Comparison of ENCODE assay signal across 9 cellular contexts in the genomic region with DNA sequence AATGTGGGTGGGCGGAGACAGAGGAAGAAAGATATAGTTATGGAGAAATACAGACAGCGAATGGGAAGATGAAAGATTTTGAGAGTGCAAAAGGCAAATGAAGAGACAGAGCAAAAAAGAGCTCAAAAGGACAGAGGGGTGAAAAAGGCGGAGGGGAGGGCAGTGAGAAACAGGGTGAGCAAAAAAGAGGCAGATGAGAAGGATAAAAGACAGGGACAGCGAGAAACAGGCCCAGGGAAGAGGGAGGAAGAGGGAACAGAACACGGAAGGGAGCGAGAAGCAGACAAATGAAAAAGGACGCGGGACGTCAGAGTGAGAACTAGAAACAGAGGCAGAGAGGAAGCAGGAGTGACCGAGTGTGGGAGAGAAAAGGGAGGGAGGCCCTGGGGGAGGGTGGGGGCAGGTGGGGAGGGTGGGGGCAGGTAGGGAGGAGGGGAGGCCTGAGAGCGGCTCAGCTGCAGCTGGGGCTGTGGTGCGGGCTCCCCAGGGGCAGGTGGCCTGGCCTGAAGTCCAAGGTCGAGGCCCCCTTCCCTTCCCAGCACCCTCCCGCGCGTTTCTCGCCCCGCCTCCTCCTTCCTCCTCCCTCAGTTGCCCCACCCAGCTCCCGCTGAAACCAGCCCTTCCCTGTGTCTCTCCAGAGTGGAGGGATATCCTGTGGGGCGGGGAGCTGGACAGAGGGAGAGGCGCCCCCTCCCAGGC. TPM values are rescaled to one million over a fixed set of nuclear protein-coding genes. Genes with fewer than 3 reads are reported as not detected.
DNase-seq lines count a peak whose midpoint lies in the region; ATAC-seq, FAIRE-seq and TF ChIP-seq lines count a peak whose summit lies in the region.
"Had no signal": no experiment of that assay in that cellular context is flagged by ENCODE, and none has a peak within 500 bp of the region (broad histone marks: within the 10 kb centered on the region; RNA-seq: fewer than 3 reads in every experiment).

No MANE protein-coding gene starts in this region.

- peaks cover 90% of the 10 kb centered on the region for H3K27me3 ChIP-seq in HUES6 (ENCODE audit: control insufficient read depth, insufficient read depth, low read length)
- H3K27me3 ChIP-seq in GM12878 (replicated peaks in 1 of 2; ENCODE audit: control insufficient read depth in 2 of 2, insufficient read depth in 2 of 2, low read length in 1 of 2) = no peaks in the 10 kb centered on the region
- H3K27me3 ChIP-seq in neural progenitor cell = peaks cover 90% of the 10 kb centered on the region

- no peaks in the 10 kb centered on the region for H3K36me3 ChIP-seq in HUES6 (ENCODE audit: control insufficient read depth, insufficient read depth, low read length)
- H3K36me3 ChIP-seq in GM12878 (ENCODE audit: control insufficient read depth in 2 of 2, insufficient read depth in 2 of 2, low read length in 1 of 2) = no peaks in the 10 kb centered on the region
- H3K36me3 ChIP-seq in neural progenitor cell = no peaks in the 10 kb centered on the region

- no peak for TF ChIP-seq EP300 in GM12878 (IDR thresholded peaks at IDR 0.05; ENCODE audit: borderline replicate concordance in 1 of 2, control insufficient read depth in 1 of 2, low read depth in 2 of 2, low read length in 2 of 2)

- peaks cover 12% of the 10 kb centered on the region for H3K4me1 Mint-ChIP-seq in neural progenitor cell

- H3K4me2 ChIP-seq in GM12878 (ENCODE audit: control insufficient read depth, insufficient read depth) (peak overlapping the region; percentile 84), neural progenitor cell (no peak overlapping the region)

- peaks cover 4% of the 10 kb centered on the region for H3K79me2 ChIP-seq in GM12878 (ENCODE audit: control insufficient read depth, insufficient read depth, low read length)
- no peaks in the 10 kb centered on the region for H3K79me2 ChIP-seq in neural progenitor cell (ENCODE audit: low read depth)

- FAIRE-seq in GM12878 (lab: Jason Lieb, UNC) = peak; percentile 57

- in situ Hi-C loops in GM12878 (cut with MboI) = no loop called here

- H3K9me3 ChIP-seq in HUES6 (ENCODE audit: control insufficient read depth, insufficient read depth, low read depth, low read length) (no peaks in the 10 kb centered on the region), GM12878 (replicated peaks; ENCODE audit: control insufficient read depth, insufficient read depth, low read length) (no peaks in the 10 kb centered on the region), neural progenitor cell (ENCODE audit: low read depth) (no peaks in the 10 kb centered on the region)

- H2AFZ ChIP-seq in GM12878 (ENCODE audit: control insufficient read depth, low read depth, low read length) = peak overlapping the region; percentile 67
- no peak overlapping the region for H2AFZ ChIP-seq in neural progenitor cell (replicated peaks)

- SMC1A ChIA-PET in GM12878 (lab: Charles Lee; ENCODE audit: uncharacterized antibody, unreplicated experiment) = interaction anchor here (0.5 to 4.6 kb wide), 9 partner anchors 13 to 102 kb away, joined by 3 to 16 read pairs (median 4); no protein-coding TSS in a partner anchor

- 4% methylated on average over 6 of the region's 21 CpGs for WGBS in GM12878 (ENCODE audit: insufficient coverage, insufficient replicate concordance, low lambda C conversion rate, missing lambda C conversion rate)

- H3K9me3 Mint-ChIP-seq in neural progenitor cell = peaks cover 14% of the 10 kb centered on the region

- POLR2A ChIA-PET in GM12878 (lab: Charles Lee) = interaction anchor here (0.6 to 2.9 kb wide), 10 partner anchors 11 to 505 kb away, joined by 3 to 19 read pairs (median 3); no protein-coding TSS in a partner anchor

- no peaks in the 10 kb centered on the region for H3K36me3 Mint-ChIP-seq in neural progenitor cell

- TF ChIP-seq POLR2A in GM12878 (IDR thresholded peaks at IDR 0.05; ENCODE audit: low read depth, low read length) = peak; percentile 45

- H3K27ac ChIP-seq in HUES6 (ENCODE audit: low read depth, low read length) (no peak overlapping the region), GM12878 (ENCODE audit: control insufficient read depth, insufficient read depth) (peak overlapping the region; percentile 41), neural progenitor cell (no peak overlapping the region)

- H3K4me1 ChIP-seq in HUES6 (ENCODE audit: control insufficient read depth, insufficient read depth, low read length) = peaks cover 31% of the 10 kb centered on the region
- peaks cover 36% of the 10 kb centered on the region for H3K4me1 ChIP-seq in GM12878 (ENCODE audit: control insufficient read depth, insufficient read depth, low read length)
- no peaks in the 10 kb centered on the region for H3K4me1 ChIP-seq in neural progenitor cell

- TF ChIP-seq RAD21 in GM12878 (IDR thresholded peaks at IDR 0.05; ENCODE audit: insufficient read depth, low read depth, low read length) = no peak

- peak overlapping the region; percentile 4 for H3K4me3 Mint-ChIP-seq in neural progenitor cell

- ATAC-seq in GM12878 (peak; percentile 7), GM18519 (IDR thresholded peaks at IDR 0.05; ENCODE audit: low FRiP score, unreplicated experiment) (no peak)

- H3K4me3 ChIP-seq in GM08714 (ENCODE audit: low read length) (peak overlapping the region; percentile 82; the same call in 1 of the 2 replicates), HUES6 (ENCODE audit: low read depth, low read length) (peak overlapping the region; percentile 54), GM12878 (peak overlapping the region; percentile 97), neural progenitor cell (no peak overlapping the region)

- no TSS peak for BruUV-seq in GM12878 (replicated peaks; lab: Mats Ljungman, UMichigan)

- no peaks in the 10 kb centered on the region for H4K20me1 ChIP-seq in GM12878 (ENCODE audit: control insufficient read depth, insufficient read depth)
- H4K20me1 ChIP-seq in neural progenitor cell (ENCODE audit: low read depth) = no peaks in the 10 kb centered on the region

- H3K27ac Mint-ChIP-seq in neural progenitor cell = no peak overlapping the region

- H3K27me3 Mint-ChIP-seq in neural progenitor cell (ENCODE audit: insufficient read depth, low read depth) = peaks cover 61% of the 10 kb centered on the region

- TF ChIP-seq CTCF in GM12878 (IDR thresholded peaks at IDR 0.05 in 2 of 3, conservative IDR thresholded peaks at IDR 0.05 in 1 of 3; ENCODE audit: control insufficient read depth in 2 of 3, extremely low read depth in 1 of 3, insufficient read depth in 1 of 3, low read depth in 3 of 3, low read length in 3 of 3) = no peak
- TF ChIP-seq CTCF in neural progenitor cell (IDR thresholded peaks at IDR 0.05) = no peak

- no peak overlapping the region for H3K9ac ChIP-seq in HUES6 (ENCODE audit: low read length)
- peak overlapping the region; percentile 22; the same call in 1 of the 2 replicates for H3K9ac ChIP-seq in GM12878 (ENCODE audit: control insufficient read depth, insufficient read depth, low read length)
- no peak overlapping the region for H3K9ac ChIP-seq in neural progenitor cell

- H3F3A ChIP-seq in neural progenitor cell (ENCODE audit: low read depth) = no peaks in the 10 kb centered on the region

- intact Hi-C loops in GM12878 (cut with micrococcal nuclease; ENCODE audit: unreplicated experiment) = no loop called here

- CTCF ChIA-PET in GM12878 (lab: Yijun Ruan, JAX) = interaction anchor here (0.6 to 2.7 kb wide), 8 partner anchors 9 to 101 kb away, joined by 3 to 15 read pairs (median 5); no protein-coding TSS in a partner anchor

- RAD21 ChIA-PET in GM12878 (lab: Charles Lee; ENCODE audit: unreplicated experiment) = interaction anchor here (0.7 to 2.4 kb wide), 10 partner anchors 17 to 492 kb away, joined by 3 to 11 read pairs (median 4); a partner anchor contains a TSS

- peak; percentile 21 for DNase-seq in GM12878 (ENCODE audit: low read depth, low spot score)
- no peak for DNase-seq in neural progenitor cell (ENCODE audit: low spot score)
- no peak for DNase-seq in D341Med (ENCODE audit: low spot score)
- DNase-seq in NCI-H2196 treated with DMSO at 0.1 percent for 48 hours (lab: John Stamatoyannopoulos, UW; ENCODE audit: unreplicated experiment) = no peak
- DNase-seq: activated gamma-delta T cell had no signal

RNA-seq across cellular contexts. Expression of a gene that starts 2.9 kb away (rescaled TPM):
- total RNA-seq in GM12878 (2013; cell fraction: nucleolus; rRNA removed) = 21.5 and 24.1 TPM in 2 replicates
- total RNA-seq in GM12878 (2014; rRNA removed) (3.3 and 3.4 TPM in 2 replicates), GM12878 (2014; rRNA removed; fragmentation: Illumina TruSeq; extraction: Trizol) (3.4 and 3.5 TPM in 2 replicates), GM12878 (2021) (24.8 and 27.5 TPM in 2 replicates), neural progenitor cell (ENCODE audit: low replicate concordance) (not detected in 2 replicates)
- polyA plus RNA-seq in GM12878 (2011; ENCODE audit: low read depth) = 28.1 TPM
- polyA plus RNA-seq in GM12878 (2011; rRNA removed) (21.1 and 24.8 TPM in 2 replicates), GM12878 (2014; fragmentation: Illumina TruSeq; extraction: Trizol) (27.1 and 34.6 TPM in 2 replicates), GM12878 (2014; fragmentation: Nextera tagmentation; extraction: Ambion mirVana) (10 to 100 TPM; 20.7 to 22.0 TPM), GM12878 (2014; rRNA removed) (19.6 and 22.8 TPM in 2 replicates), GM12878 (2016; fragmentation: Nextera tagmentation; extraction: Ambion mirVana) (10 to 100 TPM; 13.9 to 14.4 TPM)
- polyA plus RNA-seq in GM12878 (2011; cell fraction: cytosol; rRNA removed) = 23.5 and 37.4 TPM in 2 replicates
- 28.3 and 35.0 TPM in 2 replicates for polyA plus RNA-seq in GM12878 (2011; cell fraction: nucleus; rRNA removed)
- polyA plus RNA-seq in GM12878 (2012) = 55.9 and 77.5 TPM in 2 replicates
- 26.0 and 41.9 TPM in 2 replicates for polyA minus RNA-seq in GM12878 (2011; rRNA and poly(A)+ RNA removed)
- 12.9 and 16.8 TPM in 2 replicates for polyA minus RNA-seq in GM12878 (2011; cell fraction: cytosol; rRNA and poly(A)+ RNA removed)
- 17.8 and 37.6 TPM in 2 replicates for polyA minus RNA-seq in GM12878 (2011; cell fraction: nucleus; rRNA and poly(A)+ RNA removed)
- total RNA-seq: fibroblast of villous mesenchyme had no signal

RNA-seq across cellular contexts. Expression of a gene that starts 12.7 kb away (rescaled TPM):
- total RNA-seq in GM12878 (2013; cell fraction: nucleolus; rRNA removed) = not detected in 2 replicates
- total RNA-seq in GM12878 (2014; rRNA removed) = not detected in 2 replicates
- not detected in 2 replicates for total RNA-seq in GM12878 (2014; rRNA removed; fragmentation: Illumina TruSeq; extraction: Trizol)
- not detected in 2 replicates for total RNA-seq in GM12878 (2021)
- polyA plus RNA-seq in GM12878 (2011; ENCODE audit: low read depth) = not detected
- not detected in 2 replicates for polyA plus RNA-seq in GM12878 (2011; rRNA removed)
- not detected in 2 replicates for polyA plus RNA-seq in GM12878 (2011; cell fraction: cytosol; rRNA removed)
- not detected in 2 replicates for polyA plus RNA-seq in GM12878 (2011; cell fraction: nucleus; rRNA removed)
- 0.13 TPM in 1 of 2 replicates, not detected in the other for polyA plus RNA-seq in GM12878 (2012)
- polyA plus RNA-seq in GM12878 (2014; fragmentation: Illumina TruSeq; extraction: Trizol) = 0.04 TPM in 1 of 2 replicates, not detected in the other
- not detected for polyA plus RNA-seq in GM12878 (2014; fragmentation: Nextera tagmentation; extraction: Ambion mirVana)
- 0.05 and 0.08 TPM in 2 replicates for polyA plus RNA-seq in GM12878 (2014; rRNA removed)
- polyA plus RNA-seq in GM12878 (2016; fragmentation: Nextera tagmentation; extraction: Ambion mirVana) = not detected
- polyA minus RNA-seq in GM12878 (2011; rRNA and poly(A)+ RNA removed) = not detected in 2 replicates
- polyA minus RNA-seq in GM12878 (2011; cell fraction: cytosol; rRNA and poly(A)+ RNA removed) = not detected in 2 replicates
- polyA minus RNA-seq in GM12878 (2011; cell fraction: nucleus; rRNA and poly(A)+ RNA removed) = not detected in 2 replicates
- not detected in 2 replicates for total RNA-seq in neural progenitor cell (ENCODE audit: low replicate concordance)
- total RNA-seq: fibroblast of villous mesenchyme had no signal

RNA-seq across cellular contexts. Expression of a gene that starts 30.5 kb away (rescaled TPM):
- total RNA-seq in GM12878 (2013; cell fraction: nucleolus; rRNA removed) = not detected in 2 replicates
- total RNA-seq in GM12878 (2014; rRNA removed) (not detected in 2 replicates), GM12878 (2014; rRNA removed; fragmentation: Illumina TruSeq; extraction: Trizol) (not detected in 2 replicates), GM12878 (2021) (not detected in 2 replicates), neural progenitor cell (ENCODE audit: low replicate concordance) (not detected in 2 replicates)
- not detected for polyA plus RNA-seq in GM12878 (2011; ENCODE audit: low read depth)
- polyA plus RNA-seq in GM12878 (2011; rRNA removed) (not detected in 2 replicates), GM12878 (2014; fragmentation: Illumina TruSeq; extraction: Trizol) (not detected in 2 replicates), GM12878 (2014; fragmentation: Nextera tagmentation; extraction: Ambion mirVana) (not detected), GM12878 (2014; rRNA removed) (not detected in 2 replicates), GM12878 (2016; fragmentation: Nextera tagmentation; extraction: Ambion mirVana) (not detected)
- polyA plus RNA-seq in GM12878 (2011; cell fraction: cytosol; rRNA removed) = not detected in 2 replicates
- not detected in 2 replicates for polyA plus RNA-seq in GM12878 (2011; cell fraction: nucleus; rRNA removed)
- polyA plus RNA-seq in GM12878 (2012) = not detected in 2 replicates
- not detected in 2 replicates for polyA minus RNA-seq in GM12878 (2011; rRNA and poly(A)+ RNA removed)
- not detected in 2 replicates for polyA minus RNA-seq in GM12878 (2011; cell fraction: cytosol; rRNA and poly(A)+ RNA removed)
- polyA minus RNA-seq in GM12878 (2011; cell fraction: nucleus; rRNA and poly(A)+ RNA removed) = not detected in 2 replicates
- total RNA-seq: fibroblast of villous mesenchyme had no signal

RNA-seq across cellular contexts. Expression of a gene that starts 34.0 kb away (rescaled TPM):
- total RNA-seq in GM12878 (2013; cell fraction: nucleolus; rRNA removed) = not detected in 2 replicates
- total RNA-seq in GM12878 (2014; rRNA removed) = not detected in 2 replicates
- total RNA-seq in GM12878 (2014; rRNA removed; fragmentation: Illumina TruSeq; extraction: Trizol) = not detected in 2 replicates
- not detected in 2 replicates for total RNA-seq in GM12878 (2021)
- not detected for polyA plus RNA-seq in GM12878 (2011; ENCODE audit: low read depth)
- polyA plus RNA-seq in GM12878 (2011; rRNA removed) = 0.09 and 0.31 TPM in 2 replicates
- polyA plus RNA-seq in GM12878 (2011; cell fraction: cytosol; rRNA removed) = 0.07 and 0.20 TPM in 2 replicates
- polyA plus RNA-seq in GM12878 (2011; cell fraction: nucleus; rRNA removed) = 0.31 and 0.83 TPM in 2 replicates
- polyA plus RNA-seq in GM12878 (2012) = not detected in 2 replicates
- polyA plus RNA-seq in GM12878 (2014; fragmentation: Illumina TruSeq; extraction: Trizol) = not detected in 2 replicates
- not detected for polyA plus RNA-seq in GM12878 (2014; fragmentation: Nextera tagmentation; extraction: Ambion mirVana)
- polyA plus RNA-seq in GM12878 (2014; rRNA removed) = not detected in 2 replicates
- not detected for polyA plus RNA-seq in GM12878 (2016; fragmentation: Nextera tagmentation; extraction: Ambion mirVana)
- 0.15 TPM in 1 of 2 replicates, not detected in the other for polyA minus RNA-seq in GM12878 (2011; rRNA and poly(A)+ RNA removed)
- polyA minus RNA-seq in GM12878 (2011; cell fraction: cytosol; rRNA and poly(A)+ RNA removed) = not detected in 2 replicates
- 0.36 TPM in 1 of 2 replicates, not detected in the other for polyA minus RNA-seq in GM12878 (2011; cell fraction: nucleus; rRNA and poly(A)+ RNA removed)
- total RNA-seq in neural progenitor cell (ENCODE audit: low replicate concordance) = not detected in 2 replicates
- total RNA-seq: fibroblast of villous mesenchyme had no signal

RNA-seq across cellular contexts. Expression of a gene that starts 50.4 kb away (rescaled TPM):
- total RNA-seq in GM12878 (2013; cell fraction: nucleolus; rRNA removed) = not detected in 2 replicates
- total RNA-seq in GM12878 (2014; rRNA removed) (not detected in 2 replicates), GM12878 (2014; rRNA removed; fragmentation: Illumina TruSeq; extraction: Trizol) (not detected in 2 replicates), GM12878 (2021) (not detected in 2 replicates), neural progenitor cell (ENCODE audit: low replicate concordance) (not detected in 2 replicates)
- polyA plus RNA-seq in GM12878 (2011; ENCODE audit: low read depth) = not detected
- polyA plus RNA-seq in GM12878 (2011; rRNA removed) (not detected in 2 replicates), GM12878 (2014; fragmentation: Illumina TruSeq; extraction: Trizol) (not detected in 2 replicates), GM12878 (2014; fragmentation: Nextera tagmentation; extraction: Ambion mirVana) (not detected), GM12878 (2014; rRNA removed) (not detected in 2 replicates), GM12878 (2016; fragmentation: Nextera tagmentation; extraction: Ambion mirVana) (not detected)
- polyA plus RNA-seq in GM12878 (2011; cell fraction: cytosol; rRNA removed) = not detected in 2 replicates
- polyA plus RNA-seq in GM12878 (2011; cell fraction: nucleus; rRNA removed) = not detected in 2 replicates
- not detected in 2 replicates for polyA plus RNA-seq in GM12878 (2012)
- polyA minus RNA-seq in GM12878 (2011; rRNA and poly(A)+ RNA removed) = not detected in 2 replicates
- not detected in 2 replicates for polyA minus RNA-seq in GM12878 (2011; cell fraction: cytosol; rRNA and poly(A)+ RNA removed)
- polyA minus RNA-seq in GM12878 (2011; cell fraction: nucleus; rRNA and poly(A)+ RNA removed) = not detected in 2 replicates
- total RNA-seq: fibroblast of villous mesenchyme had no signal
